8 cellular contexts compared by ENCODE assay signal in the genomic region with DNA sequence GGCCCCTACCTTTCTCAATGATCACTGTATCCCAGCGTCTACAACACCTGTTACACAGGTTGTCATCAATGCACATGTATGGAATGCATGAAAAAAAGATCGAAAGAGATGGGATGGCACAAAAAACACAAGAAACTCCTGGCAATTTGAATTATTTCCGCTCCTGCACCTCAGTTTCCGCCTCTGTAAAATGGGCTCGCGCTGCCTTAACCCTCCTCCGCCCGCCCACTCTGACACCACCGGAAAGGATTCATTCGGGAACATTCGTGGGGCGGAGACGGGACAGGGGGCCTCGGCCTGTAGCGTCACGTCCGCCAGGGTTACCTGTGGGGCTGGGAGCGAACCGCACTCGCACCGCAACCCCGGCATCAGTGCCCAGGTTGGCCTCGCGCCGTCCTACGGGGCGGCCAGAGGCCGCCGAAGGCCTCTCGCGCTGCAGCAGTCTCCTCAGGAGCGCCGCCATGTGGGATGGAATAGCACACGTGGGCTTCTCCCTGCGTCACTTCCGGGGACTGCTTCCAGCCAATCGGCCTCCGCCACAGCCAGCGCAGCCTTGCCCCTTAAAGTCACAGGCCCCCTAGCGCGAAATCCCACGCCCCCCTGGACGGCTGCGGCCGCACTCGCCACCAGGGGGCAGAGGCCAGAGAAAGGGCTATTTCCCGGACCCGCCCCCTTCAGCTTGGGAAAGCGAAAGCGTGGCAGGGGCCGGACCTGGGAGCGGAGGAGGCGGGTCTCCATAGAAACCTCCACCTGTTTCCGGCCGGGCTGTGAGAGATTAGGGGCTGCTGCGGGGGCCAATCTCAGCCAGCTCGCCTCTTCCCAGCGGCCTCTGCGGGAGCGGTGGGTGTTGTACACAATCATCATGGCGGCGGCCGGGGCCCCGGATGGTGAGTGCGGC.
DNase-seq lines count a peak whose midpoint lies in the region; ATAC-seq lines count a peak whose summit lies in the region.

Gene EARS2 (minus strand): TSS at position 470 of the 898 bp plus-strand sequence. CDS start 7 bp downstream, at position 463.
Gene UBFD1 (plus strand): TSS at position 847 of the 898 bp plus-strand sequence. CDS start 16 bp downstream, at position 863.

- peaks cover 27% of the 10 kb centered on the region for H3K36me3 Mint-ChIP-seq in central memory CD8-positive, alpha-beta T cell (ENCODE audit: insufficient read depth)

- peaks cover 22% of the 10 kb centered on the region for H3K4me1 Mint-ChIP-seq in central memory CD8-positive, alpha-beta T cell

- peak within 1 kb of the TSS; percentile 95 for H3K4me3 Mint-ChIP-seq in central memory CD8-positive, alpha-beta T cell

- H3K9me3 Mint-ChIP-seq in central memory CD8-positive, alpha-beta T cell: no peaks in the 10 kb centered on the region

- DNase-seq in AG20443 (ENCODE audit: low spot score) (peak; percentile 97), NCI-H345 treated with DMSO at 0.1 percent for 48 hours (lab: John Stamatoyannopoulos, UW; ENCODE audit: unreplicated experiment) (peak; percentile 94), islet precursor cell (peak; percentile 100)
- DNase-seq in activated CD4-positive, CD25-positive, alpha-beta regulatory T cell (lab: John Stamatoyannopoulos, UW): peak; percentile 92 to 99 (median 99)
- peak; percentile 91 to 95 for DNase-seq in central memory CD8-positive, alpha-beta T cell (ENCODE audit: low spot score in 2 of 2)
- peak; percentile 97 to 99 (median 98) for DNase-seq in stimulated activated CD4-positive, alpha-beta T cell treated with anti-CD3 and anti-CD28 coated beads, Interleukin-12 subunit alpha, Interleukin-12 subunit beta, amount 100 ng/mL, for 48 hours (ENCODE audit: low read depth in 2 of 3, low spot score in 1 of 3)

- no peaks in the 10 kb centered on the region for H3K27me3 Mint-ChIP-seq in central memory CD8-positive, alpha-beta T cell

- ATAC-seq in GM19025 (IDR thresholded peaks at IDR 0.05; ENCODE audit: low read depth, unreplicated experiment) (peak; percentile 87), HG03342 (IDR thresholded peaks at IDR 0.05; ENCODE audit: unreplicated experiment) (peak; percentile 85)
- ATAC-seq in central memory CD8-positive, alpha-beta T cell (replicated peaks; ENCODE audit: extremely low read depth, poor library complexity, severe bottlenecking): peak; percentile 95

- H3K27ac Mint-ChIP-seq in central memory CD8-positive, alpha-beta T cell (ENCODE audit: low read depth): peak within 1 kb of the TSS; percentile 90

Comparison
In these comparisons a context has a peak if more than half of its experiments do, and no peak if none do; other contexts are left out.
1. Peak in every context shown above with its lines: DNase-seq and ATAC-seq.